In the genomic region with DNA sequence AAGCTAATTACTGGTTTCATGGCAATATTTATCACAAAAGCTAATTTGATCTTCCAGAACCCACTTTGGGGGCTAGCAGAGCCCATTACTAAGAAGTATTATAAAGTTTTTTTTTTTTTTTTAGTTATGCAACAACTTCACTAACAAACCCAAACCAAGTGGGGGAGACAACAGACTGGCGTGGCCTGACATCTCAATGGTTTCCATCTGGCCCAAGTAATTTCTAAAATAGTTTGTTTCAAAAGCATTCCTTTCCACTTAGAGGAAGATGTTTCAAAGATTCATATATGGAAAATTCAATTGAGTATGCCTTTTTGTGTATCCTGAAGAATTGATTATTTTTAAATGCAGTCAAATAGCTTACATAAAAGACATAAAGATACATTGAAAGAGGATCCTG, we compare ENCODE assay signal across 22 cellular contexts.
"Had no signal": no experiment of that assay in that cellular context is flagged by ENCODE, and none has a peak within 500 bp of the region (broad histone marks: within the 10 kb centered on the region; RNA-seq: fewer than 3 reads in every experiment).

No MANE protein-coding gene starts in this region.

- H3K36me3 Mint-ChIP-seq: mesothelial cell of epicardium; natural killer cell treated with Interleukin-12 subunit alpha and Interleukin-12 subunit beta and Interleukin-15 and Interleukin-18, amount 100 ng/mL, for 72 hours; stimulated activated effector memory CD8-positive, alpha-beta T cell treated with anti-CD3 and anti-CD28 coated beads, Interleukin-12 subunit alpha, Interleukin-12 subunit beta, amount 100 ng/mL, for 72 hours had no signal

- FAIRE-seq: astrocyte, keratinocyte had no signal

- H3K4me1 ChIP-seq: adrenal gland, breast epithelium, foreskin keratinocyte, sigmoid colon, stomach had no signal

- H3K36me3 ChIP-seq: adrenal gland, breast epithelium, sigmoid colon, stomach, upper lobe of right lung had no signal

- H3K4me3 Mint-ChIP-seq: activated T-cell treated with anti-CD3 and anti-CD28 coated beads, Interleukin-2, amount 50 U/mL, for 72 hours; mesothelial cell of epicardium; natural killer cell treated with Interleukin-12 subunit alpha and Interleukin-12 subunit beta and Interleukin-15 and Interleukin-18, amount 100 ng/mL, for 72 hours; stimulated activated effector memory CD8-positive, alpha-beta T cell treated with anti-CD3 and anti-CD28 coated beads, Interleukin-12 subunit alpha, Interleukin-12 subunit beta, amount 100 ng/mL, for 72 hours; T-helper 1 cell treated with Interleukin-12 subunit alpha and Interleukin-12 subunit beta and Interleukin-4 antibody, amounts not matched to agents 30 μg/mL and 1 μg/mL, for 36 hours had no signal

- H3K27ac ChIP-seq: adrenal gland, breast epithelium, foreskin keratinocyte, sigmoid colon, stomach, upper lobe of right lung, VCaP had no signal

- ATAC-seq: activated T-cell treated with anti-CD3 and anti-CD28 coated beads, Interleukin-2, amount 50 U/mL, for 72 hours; foreskin keratinocyte; left lobe of liver; natural killer cell treated with Interleukin-12 subunit alpha and Interleukin-12 subunit beta and Interleukin-15 and Interleukin-18, amount 100 ng/mL, for 72 hours; stimulated activated effector memory CD8-positive, alpha-beta T cell treated with anti-CD3 and anti-CD28 coated beads, Interleukin-12 subunit alpha, Interleukin-12 subunit beta, amount 100 ng/mL, for 72 hours; upper lobe of right lung had no signal

- H3K4me3 ChIP-seq: adrenal gland, breast epithelium, lung, sigmoid colon, stomach, upper lobe of right lung had no signal

- H3K27ac Mint-ChIP-seq: activated T-cell treated with anti-CD3 and anti-CD28 coated beads, Interleukin-2, amount 50 U/mL, for 72 hours; mesothelial cell of epicardium; natural killer cell treated with Interleukin-12 subunit alpha and Interleukin-12 subunit beta and Interleukin-15 and Interleukin-18, amount 100 ng/mL, for 72 hours; stimulated activated effector memory CD8-positive, alpha-beta T cell treated with anti-CD3 and anti-CD28 coated beads, Interleukin-12 subunit alpha, Interleukin-12 subunit beta, amount 100 ng/mL, for 72 hours; T-helper 1 cell treated with Interleukin-12 subunit alpha and Interleukin-12 subunit beta and Interleukin-4 antibody, amounts not matched to agents 30 μg/mL and 1 μg/mL, for 36 hours had no signal

- DNase-seq: activated CD4-positive, CD25-positive, alpha-beta regulatory T cell treated with anti-CD3 and anti-CD28 coated beads, Interleukin-2, amount 50 U/mL, for 72 hours; activated effector memory CD4-positive, alpha-beta T cell treated with anti-CD3 and anti-CD28 coated beads, Interleukin-2, amount 50 U/mL, for 16 hours; activated naive CD4-positive, alpha-beta T cell treated with anti-CD3 and anti-CD28 coated beads, Interleukin-2, amount 50 U/mL, for 16 hours; activated T-cell treated with anti-CD3 and anti-CD28 coated beads, Interleukin-2, amount 50 U/mL, for 72 hours; adrenal gland; cortex of kidney; foreskin keratinocyte; hippocampal formation; sigmoid colon; stimulated activated CD4-positive, alpha-beta T cell treated with anti-CD3 and anti-CD28 coated beads, Interleukin-4, amount 100 ng/mL, for 24 hours; stomach; upper lobe of right lung had no signal

- H3K4me1 Mint-ChIP-seq: stimulated activated effector memory CD8-positive, alpha-beta T cell treated with anti-CD3 and anti-CD28 coated beads, Interleukin-12 subunit alpha, Interleukin-12 subunit beta, amount 100 ng/mL, for 72 hours had no signal

- H3K27me3 ChIP-seq: adrenal gland, breast epithelium, foreskin keratinocyte, sigmoid colon, upper lobe of right lung had no signal

- H3K9me3 ChIP-seq: adrenal gland, breast epithelium, sigmoid colon, stomach, upper lobe of right lung had no signal

- H3K9me3 Mint-ChIP-seq: mesothelial cell of epicardium; stimulated activated effector memory CD8-positive, alpha-beta T cell treated with anti-CD3 and anti-CD28 coated beads, Interleukin-12 subunit alpha, Interleukin-12 subunit beta, amount 100 ng/mL, for 72 hours; T-helper 1 cell treated with Interleukin-12 subunit alpha and Interleukin-12 subunit beta and Interleukin-4 antibody, amounts not matched to agents 30 μg/mL and 1 μg/mL, for 36 hours had no signal
